In the genomic region with DNA sequence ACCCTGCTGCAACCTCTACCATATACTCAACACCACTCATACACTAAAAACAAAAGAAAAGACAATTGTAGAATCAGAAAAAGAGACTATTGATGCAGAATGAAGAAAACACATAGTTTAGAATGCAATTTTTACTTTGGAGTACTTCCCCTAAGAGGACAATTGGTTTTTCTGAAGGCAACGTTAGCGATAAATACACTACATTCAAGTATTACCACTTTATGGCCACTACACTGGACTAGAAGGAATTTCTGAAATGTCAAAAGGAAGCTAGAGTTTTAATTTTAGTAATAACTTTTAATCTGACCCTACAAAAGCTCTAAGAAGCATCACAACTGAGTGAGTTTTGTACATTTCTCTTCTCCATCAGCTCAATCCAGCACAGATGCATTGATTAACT, we compare ENCODE assay signal across 1 cellular context.
TF ChIP-seq lines count a peak whose summit lies in the region.

No MANE protein-coding gene starts in this region.

TF ChIP-seq in IMR-90, 13 proteins besides CTCF, POLR2A, EP300 and RAD21:
- TF ChIP-seq CEBPB (IDR thresholded peaks at IDR 0.05; ENCODE audit: low read depth, low read length) = no peak
- TF ChIP-seq, protein P1, sequence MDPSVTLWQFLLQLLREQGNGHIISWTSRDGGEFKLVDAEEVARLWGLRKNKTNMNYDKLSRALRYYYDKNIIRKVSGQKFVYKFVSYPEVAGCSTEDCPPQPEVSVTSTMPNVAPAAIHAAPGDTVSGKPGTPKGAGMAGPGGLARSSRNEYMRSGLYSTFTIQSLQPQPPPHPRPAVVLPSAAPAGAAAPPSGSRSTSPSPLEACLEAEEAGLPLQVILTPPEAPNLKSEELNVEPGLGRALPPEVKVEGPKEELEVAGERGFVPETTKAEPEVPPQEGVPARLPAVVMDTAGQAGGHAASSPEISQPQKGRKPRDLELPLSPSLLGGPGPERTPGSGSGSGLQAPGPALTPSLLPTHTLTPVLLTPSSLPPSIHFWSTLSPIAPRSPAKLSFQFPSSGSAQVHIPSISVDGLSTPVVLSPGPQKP (IDR thresholded peaks at IDR 0.05; ENCODE audit: borderline replicate concordance, low read depth, low read length) = no peak
- no peak for TF ChIP-seq FOS (IDR thresholded peaks at IDR 0.05; ENCODE audit: low read depth, low read length)
- no peak for TF ChIP-seq RCOR1 (IDR thresholded peaks at IDR 0.05; ENCODE audit: insufficient replicate concordance, low read length)
- no peak for TF ChIP-seq RFX5 (IDR thresholded peaks at IDR 0.05; ENCODE audit: low read depth, low read length)
- TF ChIP-seq MAFK (IDR thresholded peaks at IDR 0.05; ENCODE audit: low read depth, low read length) = no peak
- TF ChIP-seq SMC3 (IDR thresholded peaks at IDR 0.05; ENCODE audit: low read depth, low read length) = no peak
- TF ChIP-seq, protein P2, sequence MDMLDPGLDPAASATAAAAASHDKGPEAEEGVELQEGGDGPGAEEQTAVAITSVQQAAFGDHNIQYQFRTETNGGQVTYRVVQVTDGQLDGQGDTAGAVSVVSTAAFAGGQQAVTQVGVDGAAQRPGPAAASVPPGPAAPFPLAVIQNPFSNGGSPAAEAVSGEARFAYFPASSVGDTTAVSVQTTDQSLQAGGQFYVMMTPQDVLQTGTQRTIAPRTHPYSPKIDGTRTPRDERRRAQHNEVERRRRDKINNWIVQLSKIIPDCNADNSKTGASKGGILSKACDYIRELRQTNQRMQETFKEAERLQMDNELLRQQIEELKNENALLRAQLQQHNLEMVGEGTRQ (IDR thresholded peaks at IDR 0.05; ENCODE audit: low read depth, low read length) = no peak
- no peak for TF ChIP-seq MXI1 (IDR thresholded peaks at IDR 0.05; ENCODE audit: borderline replicate concordance, low read depth, low read length)
- TF ChIP-seq MAZ (IDR thresholded peaks at IDR 0.05; ENCODE audit: borderline replicate concordance, low read depth, low read length) = no peak
- no peak for TF ChIP-seq CHD1 (IDR thresholded peaks at IDR 0.05; ENCODE audit: low read depth, low read length)
- TF ChIP-seq BHLHE40 (IDR thresholded peaks at IDR 0.05; ENCODE audit: low read depth, low read length) = no peak
- no peak for TF ChIP-seq NFE2L2 (IDR thresholded peaks at IDR 0.05; ENCODE audit: low read depth, low read length)
